Comparison of ENCODE assay signal across 9 cellular contexts in the genomic region with DNA sequence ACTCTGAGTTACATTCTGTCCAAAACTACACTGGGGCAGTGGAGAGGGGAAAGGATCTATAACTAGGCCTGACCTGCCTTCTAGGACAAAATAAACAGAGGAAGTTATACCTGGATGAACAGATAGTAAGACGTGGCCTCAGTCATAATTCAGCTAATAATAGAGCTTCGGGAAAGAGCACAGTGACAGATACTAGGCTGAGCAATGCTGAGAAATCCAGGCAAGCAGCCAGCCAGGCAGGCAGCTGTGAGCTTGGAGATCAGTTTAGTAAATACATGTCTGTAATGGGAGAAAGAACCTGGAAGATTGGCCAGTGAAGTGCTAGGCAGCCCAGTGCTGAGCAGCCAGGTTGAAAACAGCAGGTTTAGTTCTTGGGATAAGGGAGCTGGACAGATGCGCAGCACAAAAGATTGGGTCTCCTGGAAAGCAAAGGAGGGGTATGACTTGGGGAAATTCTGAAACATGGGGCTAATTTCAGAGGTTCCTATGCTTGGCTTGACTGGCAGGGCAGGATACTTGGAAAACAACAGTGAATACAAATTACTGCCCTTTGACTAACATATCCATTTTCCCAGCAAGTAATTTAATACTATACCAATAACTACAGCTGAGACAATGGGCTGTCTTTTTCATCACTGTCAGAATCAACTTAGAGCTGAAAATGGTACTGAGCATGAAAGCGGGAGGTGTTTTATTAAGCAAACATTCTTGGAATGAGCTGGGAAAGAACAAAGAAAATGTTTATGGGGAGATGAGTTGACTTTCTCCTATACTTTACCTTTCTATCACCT.
DNase-seq lines count a peak whose midpoint lies in the region; ATAC-seq and TF ChIP-seq lines count a peak whose summit lies in the region.
"Had no signal": no experiment of that assay in that cellular context is flagged by ENCODE, and none has a peak within 500 bp of the region (broad histone marks: within the 10 kb centered on the region; RNA-seq: fewer than 3 reads in every experiment).

No MANE protein-coding gene starts in this region.

- H3K9me3 ChIP-seq in HUES6 (ENCODE audit: control insufficient read depth, insufficient read depth, low read depth, low read length) (no peaks in the 10 kb centered on the region), heart left ventricle (no peaks in the 10 kb centered on the region), skeletal muscle satellite cell (replicated peaks; ENCODE audit: low read length) (no peaks in the 10 kb centered on the region)

- no peak for TF ChIP-seq CTCF in heart left ventricle (IDR thresholded peaks at IDR 0.05)
- TF ChIP-seq CTCF in omental fat pad (IDR thresholded peaks at IDR 0.05) = no peak

- no peak overlapping the region for H3K4me3 ChIP-seq in HUES6 (ENCODE audit: low read depth, low read length)
- H3K4me3 ChIP-seq in heart left ventricle = no peak overlapping the region
- H3K4me3 ChIP-seq in skeletal muscle satellite cell (ENCODE audit: low read length) = no peak overlapping the region

- H3K4me1 ChIP-seq in HUES6 (ENCODE audit: control insufficient read depth, insufficient read depth, low read length) (peaks cover 6% of the 10 kb centered on the region), heart left ventricle (peaks cover 0 to 21% (median 9%) of the 10 kb centered on the region in 12 donors), skeletal muscle satellite cell (ENCODE audit: control insufficient read depth, insufficient read depth, low read length) (peaks cover 30% of the 10 kb centered on the region)

- H3K4me2 ChIP-seq in skeletal muscle satellite cell (ENCODE audit: low read length) = peak overlapping the region; percentile 23

- no peak for TF ChIP-seq POLR2A in heart left ventricle (IDR thresholded peaks at IDR 0.05)

- H3K9ac ChIP-seq in HUES6 (ENCODE audit: low read length) = no peak overlapping the region
- H3K9ac ChIP-seq in skeletal muscle satellite cell (ENCODE audit: low read depth, low read length) = no peak overlapping the region

- DNase-seq in heart left ventricle (peak; percentile 77 to 91 (median 79)), omental fat pad (ENCODE audit: low spot score) (no peak), T-helper 2 cell (no peak)
- DNase-seq in effector CD4-positive, alpha-beta T cell = no peak

- H3K36me3 ChIP-seq in HUES6 (ENCODE audit: control insufficient read depth, insufficient read depth, low read length) = no peaks in the 10 kb centered on the region
- H3K36me3 ChIP-seq in heart left ventricle = no peaks in the 10 kb centered on the region
- H3K36me3 ChIP-seq in skeletal muscle satellite cell (ENCODE audit: insufficient read depth, low read length) = no peaks in the 10 kb centered on the region

- 40 to 54% (median 42%) methylated on average over 4 of the region's 4 CpGs for WGBS in heart left ventricle, 4 donors

- H3K27ac ChIP-seq in HUES6 (ENCODE audit: low read depth, low read length) (0 out of 2 replicates have a peak overlapping the region, but pooled peaks have one; percentile 5), heart left ventricle (peak overlapping the region in 11 of 12 donors; percentile 11 to 74 (median 57))

- peak; percentile 99 for ATAC-seq in SK-N-SH treated with all-trans-retinoic acid at 6 μM for 48 hours
- peak; percentile 95 to 100 (median 100) for ATAC-seq in heart left ventricle
- ATAC-seq in omental fat pad (ENCODE audit: low FRiP score) = no peak
- no peak for ATAC-seq in GM21786 (IDR thresholded peaks at IDR 0.05; ENCODE audit: unreplicated experiment)
- ATAC-seq: HCT116 had no signal

- intact Hi-C loops in heart left ventricle (cut with DNase I) = loop anchor here in 2 of 10 donors (5.0 to 10.0 kb wide), 3 partner anchors 66 to 153 kb away; no protein-coding TSS in a partner anchor

- H3K27me3 ChIP-seq in HUES6 (ENCODE audit: control insufficient read depth, insufficient read depth, low read length) = no peaks in the 10 kb centered on the region
- no peaks in the 10 kb centered on the region for H3K27me3 ChIP-seq in heart left ventricle
- no peaks in the 10 kb centered on the region for H3K27me3 ChIP-seq in skeletal muscle satellite cell (ENCODE audit: control insufficient read depth, insufficient read depth, low read length)

TF ChIP-seq in SK-N-SH treated with all-trans-retinoic acid at 6 μM for 48 hours, 23 proteins besides CTCF, POLR2A, EP300 and RAD21:
- TF ChIP-seq ZC3H10 (CRISPR knock-in tag; IDR thresholded peaks at IDR 0.05) (no peak), ARNTL (CRISPR knock-in tag; IDR thresholded peaks at IDR 0.05; ENCODE audit: borderline replicate concordance, low read depth) (no peak), ZNF70 (CRISPR knock-in tag; IDR thresholded peaks at IDR 0.05) (no peak), TCF4 (CRISPR knock-in tag; IDR thresholded peaks at IDR 0.05; ENCODE audit: borderline replicate concordance) (no peak), ISL1 (CRISPR knock-in tag; IDR thresholded peaks at IDR 0.05) (peak; percentile 58), RARB (CRISPR knock-in tag; IDR thresholded peaks at IDR 0.05) (no peak; the same call in 1 of the 2 replicates), SNAI2 (CRISPR knock-in tag; IDR thresholded peaks at IDR 0.05) (no peak)

Comparison
In these comparisons a context has a peak if more than half of its experiments do, and no peak if none do; other contexts are left out.
1. ATAC-seq: peak in SK-N-SH treated with all-trans-retinoic acid at 6 μM for 48 hours (single experiment) and heart left ventricle (4 of 4); none in omental fat pad (single experiment) and GM21786 (single experiment).
2. DNase-seq: peak in heart left ventricle (5 of 5); none in omental fat pad (single experiment), effector CD4-positive, alpha-beta T cell (single experiment) and T-helper 2 cell (0 of 5).